In genomic region chr21:30206551-30207251, GRCh38 we compare ENCODE assay signal across 25 cellular contexts. TPM values are rescaled to one million over a fixed set of nuclear protein-coding genes. Genes with fewer than 3 reads are reported as not detected.
A peak's percentile ranks its signal among the peaks of the same experiment; 100 is the strongest.
DNase-seq lines count a peak whose midpoint lies in the region; ATAC-seq and TF ChIP-seq lines count a peak whose summit lies in the region.
"Had no signal": no experiment of that assay in that cellular context is flagged by ENCODE, and none has a peak within 500 bp of the region (broad histone marks: within the 10 kb centered on the region; RNA-seq: fewer than 3 reads in every experiment).

No MANE protein-coding gene starts in this region.

- H3K9me3 Mint-ChIP-seq in nephron: peaks cover 4% of the 10 kb centered on the region
- H3K9me3 Mint-ChIP-seq: activated CD4-positive, alpha-beta T cell treated with anti-CD3 and anti-CD28 coated beads, Interleukin-2, amount 10 ng/mL, durations not matched to agents 24 days and 14 days; activated naive CD4-positive, alpha-beta T cell treated with anti-CD3 and anti-CD28 coated beads for 36 hours had no signal

- H3K27ac Mint-ChIP-seq in nephron: peak overlapping the region in 2 of 3 experiments; percentile 4 to 7
- H3K27ac Mint-ChIP-seq: activated CD4-positive, alpha-beta T cell treated with anti-CD3 and anti-CD28 coated beads, Interleukin-2, amount 10 ng/mL, durations not matched to agents 24 days and 14 days; activated naive CD4-positive, alpha-beta T cell treated with anti-CD3 and anti-CD28 coated beads for 36 hours had no signal

- no peaks in the 10 kb centered on the region for H3K9me2 ChIP-seq in GM23248 (ENCODE audit: insufficient read depth)

- DNase-seq in GM23248 (peak; percentile 63), SK-MEL-5 (ENCODE audit: low read depth, low spot score) (peak; percentile 59), epithelial cell of prostate (ENCODE audit: low read depth, low spot score) (no peak), dermis blood vessel endothelial cell (no peak), cerebellar nuclear complex (lab: John Stamatoyannopoulos, UW) (no peak)
- DNase-seq: activated CD4-positive, alpha-beta T cell treated with anti-CD3 and anti-CD28 coated beads, Interleukin-2, amount 10 ng/mL, durations not matched to agents 24 days and 14 days; activated naive CD4-positive, alpha-beta T cell treated with anti-CD3 and anti-CD28 coated beads for 36 hours; activated T-cell treated with anti-CD3 and anti-CD28 coated beads for 4 hours; AML-193; GF-D8; glutamatergic neuron; HCEC 1CT; midbrain; MV-4-11; NCI-H2029; NCI-H524; nucleus accumbens; right lobe of liver; stimulated activated CD4-positive, alpha-beta T cell treated with anti-CD3 and anti-CD28 coated beads, Interleukin-2, amount 100 ng/mL, for 24 hours; substantia nigra had no signal

- no peaks in the 10 kb centered on the region for H4K20me1 ChIP-seq in GM23248 (ENCODE audit: insufficient read depth)

- no peak overlapping the region for H3K4me3 Mint-ChIP-seq in nephron
- H3K4me3 Mint-ChIP-seq: activated CD4-positive, alpha-beta T cell treated with anti-CD3 and anti-CD28 coated beads, Interleukin-2, amount 10 ng/mL, durations not matched to agents 24 days and 14 days; activated naive CD4-positive, alpha-beta T cell treated with anti-CD3 and anti-CD28 coated beads for 36 hours had no signal

- no peak for TF ChIP-seq CTCF in nephron (IDR thresholded peaks at IDR 0.05; ENCODE audit: unreplicated experiment in 3 of 3)

- no peaks in the 10 kb centered on the region for H3K79me2 ChIP-seq in GM23248 (ENCODE audit: insufficient read depth)

- H3K4me1 Mint-ChIP-seq in nephron: peaks cover 17% of the 10 kb centered on the region
- H3K4me1 Mint-ChIP-seq: activated CD4-positive, alpha-beta T cell treated with anti-CD3 and anti-CD28 coated beads, Interleukin-2, amount 10 ng/mL, durations not matched to agents 24 days and 14 days had no signal

- H3F3A ChIP-seq in GM23248 (ENCODE audit: insufficient read depth): no peaks in the 10 kb centered on the region

- 15 to 22% methylated on average over 7 of the region's 7 CpGs for WGBS in GM23248 (ENCODE audit: low coverage in 1 of 2, low lambda C conversion rate in 2 of 2, missing lambda C conversion rate in 2 of 2), 2 experiments

- H2AFZ ChIP-seq in GM23248: peak overlapping the region; percentile 81

- in situ Hi-C loops in GM23248 (cut with MboI) (no loop called here), SK-MEL-5 (cut with HindIII; ENCODE audit: low pct_unique_long_range_greater_than_20kb, low sequenced_read_pairs) (no loop called here)

- no peak for ATAC-seq in GM21447 (IDR thresholded peaks at IDR 0.05; ENCODE audit: unreplicated experiment)
- no peak for ATAC-seq in HG02571 (IDR thresholded peaks at IDR 0.05; ENCODE audit: unreplicated experiment)
- ATAC-seq: HepG2, right lobe of liver had no signal

- no peaks in the 10 kb centered on the region for H3K36me3 ChIP-seq in GM23248 (ENCODE audit: low read depth)
- H3K36me3 ChIP-seq: cardiac muscle cell, right lobe of liver had no signal

- no peaks in the 10 kb centered on the region for H3K9me3 ChIP-seq in GM23248 (ENCODE audit: low read depth)
- H3K9me3 ChIP-seq: right lobe of liver had no signal

- H3K27me3 Mint-ChIP-seq in nephron (ENCODE audit: low read depth): no peaks in the 10 kb centered on the region
- H3K27me3 Mint-ChIP-seq: activated CD4-positive, alpha-beta T cell treated with anti-CD3 and anti-CD28 coated beads, Interleukin-2, amount 10 ng/mL, durations not matched to agents 24 days and 14 days had no signal

- H3K36me3 Mint-ChIP-seq in nephron (ENCODE audit: low read depth): no peaks in the 10 kb centered on the region

- peak overlapping the region; percentile 18 for H3K4me2 ChIP-seq in GM23248 (ENCODE audit: unreplicated experiment)

- H3K4me1 ChIP-seq in GM23248 (ENCODE audit: insufficient read depth): 0 out of 2 replicates have a peak, but pooled peaks cover 10% of the 10 kb centered on the region
- H3K4me1 ChIP-seq: right lobe of liver had no signal

- 0 out of 2 replicates have a peak overlapping the region, but pooled peaks have one; percentile 7 for H3K4me3 ChIP-seq in GM23248
- H3K4me3 ChIP-seq: cardiac muscle cell, right lobe of liver had no signal

- H3K27me3 ChIP-seq in GM23248 (replicated peaks; ENCODE audit: insufficient read depth): no peaks in the 10 kb centered on the region
- H3K27me3 ChIP-seq: cardiac muscle cell, right lobe of liver had no signal

- peak overlapping the region; percentile 45 for H3K9ac ChIP-seq in GM23248

- H3K27ac ChIP-seq in GM23248 (peak overlapping the region; percentile 72), epithelial cell of prostate (peak overlapping the region; percentile 33)
- H3K27ac ChIP-seq: cardiac muscle cell, right lobe of liver had no signal

RNA-seq across cellular contexts. Expression of gene CLDN8, which starts 9.2 kb away (rescaled TPM):
- total RNA-seq in GM23248 (2014; rRNA removed; shearing (Covaris generic)): not detected in 2 replicates
- polyA plus RNA-seq in GM23248 (2016; fragmentation: Nextera tagmentation; extraction: Ambion mirVana): not detected in 2 replicates
- not detected in 2 replicates for total RNA-seq in SK-MEL-5 (2014; rRNA removed; shearing (Covaris generic))
- polyA plus RNA-seq in SK-MEL-5 (2015; cell fraction: cytosol; rRNA removed): not detected in 2 replicates
- not detected in 2 replicates for polyA plus RNA-seq in SK-MEL-5 (2015; cell fraction: nucleus; rRNA removed)
- not detected in 2 replicates for total RNA-seq in dermis blood vessel endothelial cell
- total RNA-seq: activated CD4-positive, alpha-beta T cell treated with anti-CD3 and anti-CD28 coated beads, Interleukin-2, amount 10 ng/mL, durations not matched to agents 24 days and 14 days; activated naive CD4-positive, alpha-beta T cell treated with anti-CD3 and anti-CD28 coated beads for 36 hours; cardiac muscle cell; HepG2; right lobe of liver had no signal
- polyA plus RNA-seq: cardiac muscle cell, HepG2 had no signal

RNA-seq across cellular contexts. Expression of gene CLDN17, which starts 40.1 kb away (rescaled TPM):
- not detected in 2 replicates for total RNA-seq in GM23248 (2014; rRNA removed; shearing (Covaris generic))
- polyA plus RNA-seq in GM23248 (2016; fragmentation: Nextera tagmentation; extraction: Ambion mirVana): not detected in 2 replicates
- not detected in 2 replicates for total RNA-seq in SK-MEL-5 (2014; rRNA removed; shearing (Covaris generic))
- not detected in 2 replicates for polyA plus RNA-seq in SK-MEL-5 (2015; cell fraction: cytosol; rRNA removed)
- not detected in 2 replicates for polyA plus RNA-seq in SK-MEL-5 (2015; cell fraction: nucleus; rRNA removed)
- not detected in 2 replicates for total RNA-seq in dermis blood vessel endothelial cell
- total RNA-seq: activated CD4-positive, alpha-beta T cell treated with anti-CD3 and anti-CD28 coated beads, Interleukin-2, amount 10 ng/mL, durations not matched to agents 24 days and 14 days; activated naive CD4-positive, alpha-beta T cell treated with anti-CD3 and anti-CD28 coated beads for 36 hours; cardiac muscle cell; HepG2; right lobe of liver had no signal
- polyA plus RNA-seq: cardiac muscle cell, HepG2 had no signal

Comparison
In these comparisons a context has a peak if more than half of its experiments do, and no peak if none do; other contexts are left out.
1. DNase-seq: peak in GM23248 (single experiment) and SK-MEL-5 (single experiment); none in epithelial cell of prostate (single experiment), dermis blood vessel endothelial cell (single experiment) and cerebellar nuclear complex (0 of 2).